17 cellular contexts compared by ENCODE assay signal in genomic region chr10:15310776-15311175, GRCh38.
"Had no signal": no experiment of that assay in that cellular context is flagged by ENCODE, and none has a peak within 500 bp of the region (broad histone marks: within the 10 kb centered on the region; RNA-seq: fewer than 3 reads in every experiment).

No MANE protein-coding gene starts in this region.

- H3K36me3 Mint-ChIP-seq: immature natural killer cell; memory B cell; mesothelial cell of epicardium; natural killer cell; stimulated activated naive B cell treated with anti-CD40 and anti-IgM and Interleukin-4, amounts not matched to agents 10 μg/mL and 1 μg/mL and 100 μg/mL, for 72 hours had no signal

- H3K27me3 ChIP-seq: foreskin keratinocyte, spleen, transverse colon had no signal

- H3K27ac Mint-ChIP-seq: effector memory CD8-positive, alpha-beta T cell; immature natural killer cell; memory B cell; mesothelial cell of epicardium; natural killer cell; stimulated activated naive B cell treated with anti-CD40 and anti-IgM and Interleukin-4, amounts not matched to agents 10 μg/mL and 1 μg/mL and 100 μg/mL, for 72 hours had no signal

- H3K4me1 ChIP-seq: foreskin keratinocyte had no signal

- H3K27ac ChIP-seq: foreskin keratinocyte, left ventricle myocardium inferior, lower lobe of right lung, spleen, thoracic aorta had no signal

- H3K4me3 ChIP-seq: left ventricle myocardium inferior, lower lobe of right lung, spleen, thoracic aorta, transverse colon had no signal

- H3K36me3 ChIP-seq: left ventricle myocardium inferior, lower lobe of right lung, spleen, thoracic aorta, transverse colon had no signal

- H3K9me3 Mint-ChIP-seq: effector memory CD8-positive, alpha-beta T cell; immature natural killer cell; memory B cell; mesothelial cell of epicardium; natural killer cell; stimulated activated naive B cell treated with anti-CD40 and anti-IgM and Interleukin-4, amounts not matched to agents 10 μg/mL and 1 μg/mL and 100 μg/mL, for 72 hours; stimulated activated naive CD8-positive, alpha-beta T cell treated with anti-CD3 and anti-CD28 coated beads, Interleukin-15, amount 100 ng/mL, for 72 hours had no signal

- ATAC-seq: effector memory CD8-positive, alpha-beta T cell; foreskin keratinocyte; left cardiac atrium; lower lobe of right lung; natural killer cell; sciatic nerve; stimulated activated naive B cell treated with anti-CD40 and anti-IgM and Interleukin-4, amounts not matched to agents 10 μg/mL and 1 μg/mL and 100 μg/mL, for 72 hours; stimulated activated naive CD8-positive, alpha-beta T cell treated with anti-CD3 and anti-CD28 coated beads, Interleukin-15, amount 100 ng/mL, for 72 hours had no signal

- DNase-seq: effector memory CD8-positive, alpha-beta T cell; foreskin keratinocyte; immature natural killer cell; left cardiac atrium; left ventricle myocardium inferior; lower lobe of right lung; natural killer cell; spleen; stimulated activated CD4-positive, alpha-beta T cell treated with anti-CD3 and anti-CD28 coated beads, Interleukin-2, amount 100 ng/mL, for 24 hours; stimulated activated CD4-positive, alpha-beta T cell treated with anti-CD3 and anti-CD28 coated beads, Interleukin-4, amount 100 ng/mL, for 4 hours; stimulated activated naive B cell treated with anti-CD40 and anti-IgM and Interleukin-4, amounts not matched to agents 10 μg/mL and 1 μg/mL and 100 μg/mL, for 72 hours; stimulated activated naive CD8-positive, alpha-beta T cell treated with anti-CD3 and anti-CD28 coated beads, Interleukin-15, amount 100 ng/mL, for 72 hours; transverse colon had no signal

- H3K9me3 ChIP-seq: left ventricle myocardium inferior, lower lobe of right lung, spleen, thoracic aorta, transverse colon had no signal

- H3K4me3 Mint-ChIP-seq: effector memory CD8-positive, alpha-beta T cell; immature natural killer cell; memory B cell; mesothelial cell of epicardium; natural killer cell; stimulated activated naive B cell treated with anti-CD40 and anti-IgM and Interleukin-4, amounts not matched to agents 10 μg/mL and 1 μg/mL and 100 μg/mL, for 72 hours; stimulated activated naive CD8-positive, alpha-beta T cell treated with anti-CD3 and anti-CD28 coated beads, Interleukin-15, amount 100 ng/mL, for 72 hours had no signal

- H3K27me3 Mint-ChIP-seq: stimulated activated naive CD8-positive, alpha-beta T cell treated with anti-CD3 and anti-CD28 coated beads, Interleukin-15, amount 100 ng/mL, for 72 hours had no signal
